ENCODE assay signal across 9 cellular contexts in the genomic region with DNA sequence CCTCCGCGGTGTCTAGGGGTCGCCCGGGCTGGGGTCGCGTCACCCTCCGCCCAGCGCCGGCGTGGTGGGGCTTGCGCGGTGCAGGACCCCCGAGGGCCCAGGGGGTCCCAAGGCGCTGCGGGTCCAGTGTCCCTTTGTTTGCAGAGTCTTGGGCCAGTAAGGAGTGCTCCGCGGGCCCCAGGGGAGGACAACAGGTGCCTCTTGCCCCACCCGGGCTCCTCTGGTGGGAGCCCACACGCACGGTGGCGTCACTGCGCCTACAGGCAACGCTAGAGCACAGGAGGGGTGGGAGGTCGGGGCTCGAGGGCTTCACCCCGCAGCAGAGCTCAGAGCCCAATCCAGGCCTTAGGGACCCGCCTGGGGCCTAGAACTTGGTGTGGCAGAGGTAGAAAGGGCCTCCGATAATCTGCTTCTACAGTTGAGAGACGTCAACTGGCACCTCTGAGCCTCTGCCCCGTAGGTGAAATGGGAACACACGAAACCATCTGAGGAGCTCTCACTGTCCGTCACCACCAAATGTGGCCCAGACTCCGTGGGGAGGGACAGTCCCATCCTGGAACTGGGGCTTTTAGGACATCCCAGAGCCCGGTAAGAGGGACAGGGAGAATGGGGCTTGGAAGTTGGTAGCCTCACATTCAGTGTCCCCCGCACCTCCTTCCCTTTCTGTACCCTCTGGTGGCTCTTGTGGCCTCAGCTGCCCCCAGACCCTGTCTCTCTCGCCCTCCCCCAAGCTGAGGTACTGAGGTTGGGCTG. TPM values are rescaled to one million over a fixed set of nuclear protein-coding genes. Genes with fewer than 3 reads are reported as not detected.
DNase-seq lines count a peak whose midpoint lies in the region; ATAC-seq, FAIRE-seq and TF ChIP-seq lines count a peak whose summit lies in the region.
"Had no signal": no experiment of that assay in that cellular context is flagged by ENCODE, and none has a peak within 500 bp of the region (broad histone marks: within the 10 kb centered on the region; RNA-seq: fewer than 3 reads in every experiment).

No MANE protein-coding gene starts in this region.

- H3K36me3 Mint-ChIP-seq in activated naive CD8-positive, alpha-beta T cell treated with anti-CD3 and anti-CD28 coated beads, Interleukin-2, amount 50 U/mL, for 24 hours (ENCODE audit: low read depth): peaks cover 34% of the 10 kb centered on the region
- H3K36me3 Mint-ChIP-seq in stimulated activated naive B cell treated with anti-CD40 and anti-IgM and Interleukin-4, amounts not matched to agents 10 μg/mL and 1 μg/mL and 100 μg/mL, for 72 hours: peaks cover 30 to 44% of the 10 kb centered on the region in 2 donors

- peak overlapping the region in 1 of 2 donors; percentile 84 for H3K27ac ChIP-seq in kidney (ENCODE audit: low read depth in 2 of 2, low read length in 2 of 2)
- H3K27ac ChIP-seq: epithelial cell of prostate had no signal

- no peaks in the 10 kb centered on the region for H3K27me3 Mint-ChIP-seq in activated naive CD8-positive, alpha-beta T cell treated with anti-CD3 and anti-CD28 coated beads, Interleukin-2, amount 50 U/mL, for 24 hours
- H3K27me3 Mint-ChIP-seq in stimulated activated naive B cell treated with anti-CD40 and anti-IgM and Interleukin-4, amounts not matched to agents 10 μg/mL and 1 μg/mL and 100 μg/mL, for 72 hours: no peaks in the 10 kb centered on the region

- peaks cover 13% of the 10 kb centered on the region for H3K27me3 ChIP-seq in BE2C

- H3K4me3 ChIP-seq in BE2C (ENCODE audit: low read depth, low read length): peak overlapping the region; percentile 48
- H3K4me3 ChIP-seq in NB4 (ENCODE audit: low read depth, low read length): peak overlapping the region; percentile 65
- H3K4me3 ChIP-seq in kidney (ENCODE audit: low read length in 2 of 2): peak overlapping the region; percentile 56 to 80

- peaks cover 60% of the 10 kb centered on the region for H3K4me1 Mint-ChIP-seq in activated naive CD8-positive, alpha-beta T cell treated with anti-CD3 and anti-CD28 coated beads, Interleukin-2, amount 50 U/mL, for 24 hours
- peaks cover 48 to 73% of the 10 kb centered on the region in 2 donors for H3K4me1 Mint-ChIP-seq in stimulated activated naive B cell treated with anti-CD40 and anti-IgM and Interleukin-4, amounts not matched to agents 10 μg/mL and 1 μg/mL and 100 μg/mL, for 72 hours

- no peak for TF ChIP-seq POLR2A in NB4 (IDR thresholded peaks at IDR 0.05; ENCODE audit: extremely low read depth, insufficient read length)

- no peak for FAIRE-seq in kidney (lab: Jason Lieb, UNC)

- peak overlapping the region; percentile 89 for H3K4me3 Mint-ChIP-seq in activated naive CD8-positive, alpha-beta T cell treated with anti-CD3 and anti-CD28 coated beads, Interleukin-2, amount 50 U/mL, for 24 hours
- peak overlapping the region; percentile 97 for H3K4me3 Mint-ChIP-seq in stimulated activated naive B cell treated with anti-CD40 and anti-IgM and Interleukin-4, amounts not matched to agents 10 μg/mL and 1 μg/mL and 100 μg/mL, for 72 hours

- peak overlapping the region; percentile 96 for H3K27ac Mint-ChIP-seq in activated naive CD8-positive, alpha-beta T cell treated with anti-CD3 and anti-CD28 coated beads, Interleukin-2, amount 50 U/mL, for 24 hours
- peak overlapping the region; percentile 95 for H3K27ac Mint-ChIP-seq in stimulated activated naive B cell treated with anti-CD40 and anti-IgM and Interleukin-4, amounts not matched to agents 10 μg/mL and 1 μg/mL and 100 μg/mL, for 72 hours

- H3K36me3 ChIP-seq in BE2C (no peaks in the 10 kb centered on the region), kidney (ENCODE audit: control insufficient read depth in 1 of 2, insufficient read depth in 2 of 2, low read length in 2 of 2) (no peaks in the 10 kb centered on the region)

- no peaks in the 10 kb centered on the region for H3K9me3 Mint-ChIP-seq in activated naive CD8-positive, alpha-beta T cell treated with anti-CD3 and anti-CD28 coated beads, Interleukin-2, amount 50 U/mL, for 24 hours
- no peaks in the 10 kb centered on the region for H3K9me3 Mint-ChIP-seq in stimulated activated naive B cell treated with anti-CD40 and anti-IgM and Interleukin-4, amounts not matched to agents 10 μg/mL and 1 μg/mL and 100 μg/mL, for 72 hours

- intact Hi-C loops in kidney (cut with DNase I): no loop called here

- TF ChIP-seq CTCF in BE2C (IDR thresholded peaks at IDR 0.05; ENCODE audit: low read depth, low read length): no peak
- no peak for TF ChIP-seq CTCF in NB4 (IDR thresholded peaks at IDR 0.05; ENCODE audit: low read depth, low read length)
- no peak for TF ChIP-seq CTCF in kidney (IDR thresholded peaks at IDR 0.05; ENCODE audit: borderline replicate concordance, extremely low read depth, insufficient read depth)

- H3K9ac ChIP-seq in kidney (ENCODE audit: low read length in 2 of 2): peak overlapping the region; percentile 30 to 67

- peak; percentile 30 for ATAC-seq in activated naive CD8-positive, alpha-beta T cell treated with anti-CD3 and anti-CD28 coated beads, Interleukin-2, amount 50 U/mL, for 24 hours
- peak; percentile 17 to 24 for ATAC-seq in stimulated activated naive B cell treated with anti-CD40 and anti-IgM and Interleukin-4, amounts not matched to agents 10 μg/mL and 1 μg/mL and 100 μg/mL, for 72 hours (replicated peaks)
- ATAC-seq in HG02588 (IDR thresholded peaks at IDR 0.05; ENCODE audit: unreplicated experiment): no peak

- no peaks in the 10 kb centered on the region for H3K4me1 ChIP-seq in BE2C
- H3K4me1 ChIP-seq in kidney (ENCODE audit: control insufficient read depth in 1 of 2, insufficient read depth in 1 of 2, low read depth in 1 of 2, low read length in 2 of 2): peaks cover 3 to 5% of the 10 kb centered on the region in 2 donors

- H3K9me3 ChIP-seq in BE2C (no peaks in the 10 kb centered on the region), kidney (ENCODE audit: control insufficient read depth in 1 of 2, low read length in 2 of 2) (no peaks in the 10 kb centered on the region)

- no peak for DNase-seq in BE2C
- peak; percentile 43 for DNase-seq in NB4 (ENCODE audit: low read depth)
- peak; percentile 58 for DNase-seq in activated naive CD8-positive, alpha-beta T cell treated with anti-CD3 and anti-CD28 coated beads, Interleukin-2, amount 50 U/mL, for 24 hours
- peak; percentile 84 for DNase-seq in kidney
- peak; percentile 43 for DNase-seq in stimulated activated naive B cell treated with anti-CD40 and anti-IgM and Interleukin-4, amounts not matched to agents 10 μg/mL and 1 μg/mL and 100 μg/mL, for 72 hours
- no peak for DNase-seq in NOMO-1 treated with DMSO at 0.1 percent for 48 hours (lab: John Stamatoyannopoulos, UW; ENCODE audit: unreplicated experiment)
- no peak for DNase-seq in mucosa of gallbladder (ENCODE audit: low spot score)

RNA-seq across cellular contexts. Expression of a gene that starts 1.4 kb away (rescaled TPM):
- 0.43 TPM for polyA plus RNA-seq in BE2C (2012; ENCODE audit: insufficient read depth, insufficient read length, low read depth)
- total RNA-seq in kidney: 26.3 TPM
- polyA plus RNA-seq in kidney (ENCODE audit: insufficient read depth, low read depth, low replicate concordance): 8.6 TPM
- total RNA-seq in mucosa of gallbladder: 30.2 TPM

RNA-seq across cellular contexts. Expression of a gene that starts 32.8 kb away (rescaled TPM):
- polyA plus RNA-seq in BE2C (2012; ENCODE audit: insufficient read depth, insufficient read length, low read depth): not detected
- total RNA-seq in kidney (3.2 TPM), mucosa of gallbladder (3.7 TPM)
- 11.1 TPM for polyA plus RNA-seq in kidney (ENCODE audit: insufficient read depth, low read depth, low replicate concordance)

Comparison
In these comparisons a context has a peak if more than half of its experiments do, and no peak if none do; other contexts are left out.
1. DNase-seq: peak in NB4 (single experiment), activated naive CD8-positive, alpha-beta T cell treated with anti-CD3 and anti-CD28 coated beads, Interleukin-2, amount 50 U/mL, for 24 hours (single experiment), kidney (single experiment) and stimulated activated naive B cell treated with anti-CD40 and anti-IgM and Interleukin-4, amounts not matched to agents 10 μg/mL and 1 μg/mL and 100 μg/mL, for 72 hours (single experiment); none in BE2C (single experiment), NOMO-1 treated with DMSO at 0.1 percent for 48 hours (single experiment) and mucosa of gallbladder (single experiment).
2. Peak in every context shown above with its lines, with median percentiles within 50 percentile points of each other: H3K4me3 ChIP-seq.